ENCODE assay signal across 19 cellular contexts in genomic region chr6:55100729-55101128, GRCh38.
"Had no signal": no experiment of that assay in that cellular context is flagged by ENCODE, and none has a peak within 500 bp of the region (broad histone marks: within the 10 kb centered on the region; RNA-seq: fewer than 3 reads in every experiment).

No MANE protein-coding gene starts in this region.

- H3K4me3 ChIP-seq: cardiac muscle cell had no signal

- DNase-seq: activated CD4-positive, alpha-beta memory T cell treated with anti-CD3 and anti-CD28 coated beads for 36 hours; activated CD4-positive, alpha-beta T cell treated with anti-CD3 and anti-CD28 coated beads, Interleukin-2, amount 10 ng/mL, durations not matched to agents 7 days and 5 days; activated CD4-positive, CD25-positive, alpha-beta regulatory T cell; activated CD8-positive, alpha-beta memory T cell treated with anti-CD3 and anti-CD28 coated beads for 24 hours; activated gamma-delta T cell; activated naive CD4-positive, alpha-beta T cell treated with anti-CD3 and anti-CD28 coated beads for 36 hours; activated T-cell treated with anti-CD3 and anti-CD28 coated beads, Interleukin-2, amount 50 U/mL, for 48 hours; brain microvascular endothelial cell; NCI-H1092; NCI-H146; NCI-H187 treated with DMSO at 0.1 percent for 48 hours; NCI-H345; SIG-M5; T-cell; T-helper 2 cell; T1000 had no signal

- H3K27me3 ChIP-seq: brain microvascular endothelial cell, cardiac muscle cell had no signal

- H3K27ac ChIP-seq: brain microvascular endothelial cell, cardiac muscle cell, VCaP had no signal

- ATAC-seq: activated T-helper 17 cell treated with anti-CD3 and anti-CD28 coated beads, Interleukin-2, amount 50 U/mL, for 72 hours; T-cell had no signal

- H3K36me3 ChIP-seq: brain microvascular endothelial cell, cardiac muscle cell had no signal
